8 cellular contexts compared by ENCODE assay signal in the genomic region with DNA sequence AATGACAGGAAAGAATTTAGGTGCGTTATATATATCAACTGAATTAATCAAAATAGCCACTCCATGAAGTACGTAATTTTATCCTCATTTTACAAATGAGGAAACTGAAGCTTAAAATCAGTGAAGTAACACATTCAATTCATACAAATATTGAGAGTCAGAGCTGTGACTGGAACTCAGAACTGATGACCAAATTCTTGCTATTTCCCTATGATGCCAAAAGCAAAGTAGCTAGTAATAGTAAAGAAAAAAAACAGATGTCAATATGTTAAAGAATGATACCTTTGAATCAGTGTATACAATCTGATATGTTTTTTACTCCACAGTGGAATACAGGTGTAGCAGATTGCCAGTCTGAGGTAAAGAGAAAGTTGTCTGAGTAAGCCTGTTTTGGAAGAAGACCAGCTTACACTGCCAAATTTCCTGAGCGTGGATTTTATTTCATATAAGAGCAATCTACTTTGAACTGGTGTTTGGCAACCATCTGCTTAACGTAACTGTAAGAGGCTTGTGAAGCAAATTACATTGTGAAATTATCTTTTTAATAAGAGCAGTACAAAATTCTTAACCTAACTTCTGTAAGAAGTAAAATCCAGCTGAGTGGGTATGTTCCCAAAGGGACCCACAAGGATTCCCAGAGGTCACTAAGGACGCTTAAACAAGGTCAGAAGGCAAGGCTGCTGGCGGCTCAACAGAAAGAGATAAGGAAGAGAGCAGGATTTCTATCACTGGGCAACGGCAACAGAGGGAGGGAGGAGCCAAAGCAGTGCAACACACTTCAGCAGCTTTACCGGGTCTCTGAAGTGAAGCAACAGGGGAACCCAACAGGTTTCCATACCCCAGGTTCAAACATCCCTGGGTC.
DNase-seq lines count a peak whose midpoint lies in the region; ATAC-seq and TF ChIP-seq lines count a peak whose summit lies in the region.

No MANE protein-coding gene starts in this region.

- H3K36me3 Mint-ChIP-seq in osteocyte (ENCODE audit: unreplicated experiment) = no peaks in the 10 kb centered on the region

- peaks cover 25% of the 10 kb centered on the region for H3K4me1 Mint-ChIP-seq in osteocyte (ENCODE audit: unreplicated experiment)

- WGBS in prostate gland = 21% methylated on average over 8 of the region's 8 CpGs

- H3K27ac Mint-ChIP-seq in osteocyte (ENCODE audit: unreplicated experiment) = no peak overlapping the region

- H3K27me3 Mint-ChIP-seq in osteocyte (ENCODE audit: unreplicated experiment) = no peaks in the 10 kb centered on the region

- H3K9me3 ChIP-seq in prostate gland = no peaks in the 10 kb centered on the region

- no peaks in the 10 kb centered on the region for H3K9me3 Mint-ChIP-seq in osteocyte (ENCODE audit: unreplicated experiment)

- H3K4me3 ChIP-seq in prostate gland = peak overlapping the region in 1 of 2 donors; percentile 3

- no peaks in the 10 kb centered on the region for H3K4me1 ChIP-seq in prostate gland (replicated peaks)

- H3K27ac ChIP-seq in prostate gland = peak overlapping the region; percentile 25 to 44

- ATAC-seq in HG02623 (IDR thresholded peaks at IDR 0.05; ENCODE audit: unreplicated experiment) = peak; percentile 44
- no peak for ATAC-seq in GM21717 (IDR thresholded peaks at IDR 0.05; ENCODE audit: unreplicated experiment)
- no peak for ATAC-seq in GM21723 (IDR thresholded peaks at IDR 0.05; ENCODE audit: unreplicated experiment)

- H3K27me3 ChIP-seq in prostate gland (replicated peaks; ENCODE audit: insufficient read depth) = no peaks in the 10 kb centered on the region

- H3K36me3 ChIP-seq in prostate gland = no peaks in the 10 kb centered on the region

- no peak for TF ChIP-seq CTCF in prostate gland (IDR thresholded peaks at IDR 0.05)
- no peak for TF ChIP-seq CTCF in osteocyte (IDR thresholded peaks at IDR 0.05)

- no peak overlapping the region for H3K4me3 Mint-ChIP-seq in osteocyte (ENCODE audit: unreplicated experiment)

- DNase-seq in ELR (ENCODE audit: low read depth) = peak; percentile 22
- peak; percentile 65 for DNase-seq in OCI-M1 (lab: John Stamatoyannopoulos, UW)
- DNase-seq in fibroblast of gingiva (ENCODE audit: low read depth) = peak; percentile 78
- peak; percentile 45 for DNase-seq in prostate gland (ENCODE audit: low spot score)
- no peak for DNase-seq in osteocyte (ENCODE audit: extremely low spot score, unreplicated experiment)

- intact Hi-C loops in prostate gland (cut with DNase I) = no loop called here

- no peak for TF ChIP-seq POLR2A in prostate gland (IDR thresholded peaks at IDR 0.05)
